ENCODE assay signal across 15 cellular contexts in the genomic region with DNA sequence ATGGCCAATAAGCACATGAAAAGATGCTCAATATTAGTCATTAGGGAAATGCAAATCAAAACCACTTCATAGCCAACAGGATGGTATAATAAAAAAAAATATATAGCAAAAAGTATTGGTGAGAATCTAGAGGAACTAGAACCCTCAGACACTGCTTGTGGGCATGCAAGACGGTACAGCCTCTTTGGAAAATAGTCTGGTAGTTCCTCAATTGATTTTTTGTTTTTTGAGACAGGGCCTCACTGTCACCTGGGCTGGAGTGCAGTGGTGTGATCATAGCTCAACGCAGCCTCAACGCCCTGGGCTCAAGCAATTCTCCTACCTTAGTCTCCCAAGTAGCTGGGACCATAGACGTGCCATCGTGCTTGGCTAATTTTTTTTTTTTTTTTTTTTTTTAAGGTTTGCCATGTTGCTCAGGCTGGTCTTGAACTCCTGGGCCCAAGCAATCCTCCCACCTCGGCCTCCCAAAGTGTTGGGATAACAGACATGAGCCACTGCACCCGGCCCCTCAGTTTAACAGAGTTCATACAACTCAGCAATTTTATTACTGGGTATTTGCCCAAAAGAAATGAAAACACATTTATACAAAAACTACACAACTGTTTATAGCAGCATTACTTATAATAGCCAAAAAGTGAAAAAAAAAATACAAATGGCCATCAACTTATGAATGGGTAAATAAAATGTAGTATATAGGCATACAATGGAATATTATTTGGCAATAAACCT. TPM values are rescaled to one million over a fixed set of nuclear protein-coding genes. Genes with fewer than 3 reads are reported as not detected.
A peak's percentile ranks its signal among the peaks of the same experiment; 100 is the strongest.
DNase-seq lines count a peak whose midpoint lies in the region; ATAC-seq, FAIRE-seq and TF ChIP-seq lines count a peak whose summit lies in the region.
"Had no signal": no experiment of that assay in that cellular context is flagged by ENCODE, and none has a peak within 500 bp of the region (broad histone marks: within the 10 kb centered on the region; RNA-seq: fewer than 3 reads in every experiment).

No MANE protein-coding gene starts in this region.

- peaks cover 99% of the 10 kb centered on the region for H3K79me2 ChIP-seq in Loucy (ENCODE audit: insufficient read depth, low read length)

- no TSS peak for BruUV-seq in MCF 10A (replicated peaks; lab: Mats Ljungman, UMichigan)

- TF ChIP-seq POLR2A in breast epithelium (IDR thresholded peaks at IDR 0.05), result no peak

- no peak overlapping the region for H3K4me3 ChIP-seq in breast epithelium
- H3K4me3 ChIP-seq in Loucy (ENCODE audit: low read length, poor library complexity, severe bottlenecking), result peak overlapping the region; percentile 67
- no peak overlapping the region for H3K4me3 ChIP-seq in kidney (ENCODE audit: low read length in 2 of 2)
- H3K4me3 ChIP-seq: gastrocnemius medialis, tibial nerve had no signal

- H3K9me3 Mint-ChIP-seq in MCF 10A (ENCODE audit: unreplicated experiment) (no peaks in the 10 kb centered on the region), activated B cell treated with CpG ODN at 0.5 μM for 24 hours (no peaks in the 10 kb centered on the region)
- H3K9me3 Mint-ChIP-seq: activated naive CD4-positive, alpha-beta T cell treated with anti-CD3 and anti-CD28 coated beads, Interleukin-2, amount 10 ng/mL, durations not matched to agents 7 days and 5 days had no signal

- no peaks in the 10 kb centered on the region for H3K4me1 ChIP-seq in breast epithelium
- peaks cover 53% of the 10 kb centered on the region for H3K4me1 ChIP-seq in Loucy (ENCODE audit: insufficient read depth, low read length, poor library complexity, severe bottlenecking)
- no peaks in the 10 kb centered on the region for H3K4me1 ChIP-seq in kidney (ENCODE audit: control insufficient read depth in 1 of 2, insufficient read depth in 1 of 2, low read depth in 1 of 2, low read length in 2 of 2)

- no peaks in the 10 kb centered on the region for H3F3A ChIP-seq in Loucy (ENCODE audit: low read depth)

- intact Hi-C loops in MCF 10A (cut with micrococcal nuclease) (no loop called here), breast epithelium (cut with DNase I; ENCODE audit: low total_unique reads) (no loop called here), activated B cell treated with CpG ODN at 0.5 μM for 24 hours (cut with micrococcal nuclease) (no loop called here), kidney (cut with DNase I) (no loop called here)

- TF ChIP-seq CTCF in MCF 10A (IDR thresholded peaks at IDR 0.05; ENCODE audit: unreplicated experiment) (no peak), breast epithelium (IDR thresholded peaks at IDR 0.05) (no peak), Loucy (conservative IDR thresholded peaks at IDR 0.05; ENCODE audit: low read length) (no peak), activated B cell treated with CpG ODN at 0.5 μM for 24 hours (IDR thresholded peaks at IDR 0.05) (no peak), kidney (IDR thresholded peaks at IDR 0.05; ENCODE audit: borderline replicate concordance, extremely low read depth, insufficient read depth) (no peak)

- H3K27me3 Mint-ChIP-seq in MCF 10A (ENCODE audit: insufficient read depth, unreplicated experiment), result no peaks in the 10 kb centered on the region
- H3K27me3 Mint-ChIP-seq in activated B cell treated with CpG ODN at 0.5 μM for 24 hours, result no peaks in the 10 kb centered on the region

- no peak for DNase-seq in MCF 10A (ENCODE audit: unreplicated experiment)
- no peak for DNase-seq in breast epithelium (ENCODE audit: low spot score in 2 of 2)
- no peak for DNase-seq in activated B cell treated with CpG ODN at 0.5 μM for 24 hours
- DNase-seq in activated T-cell treated with anti-CD3 and anti-CD28 coated beads, Interleukin-2, amount 50 U/mL, for 48 hours, result no peak
- no peak for DNase-seq in DMS114 treated with DMSO at 0.1 percent for 48 hours (lab: John Stamatoyannopoulos, UW; ENCODE audit: unreplicated experiment)
- no peak for DNase-seq in GDM1 (lab: John Stamatoyannopoulos, UW)
- no peak for DNase-seq in kidney
- DNase-seq: activated naive CD4-positive, alpha-beta T cell treated with anti-CD3 and anti-CD28 coated beads, Interleukin-2, amount 10 ng/mL, durations not matched to agents 7 days and 5 days; brain microvascular endothelial cell; gastrocnemius medialis; H9; midbrain had no signal

- peak overlapping the region; percentile 85 for H3K4me2 ChIP-seq in Loucy (ENCODE audit: low read depth, low read length, poor library complexity, severe bottlenecking)

- no peak overlapping the region for H3K4me3 Mint-ChIP-seq in MCF 10A (ENCODE audit: unreplicated experiment)
- peak overlapping the region; percentile 13 for H3K4me3 Mint-ChIP-seq in activated B cell treated with CpG ODN at 0.5 μM for 24 hours
- H3K4me3 Mint-ChIP-seq: activated naive CD4-positive, alpha-beta T cell treated with anti-CD3 and anti-CD28 coated beads, Interleukin-2, amount 10 ng/mL, durations not matched to agents 7 days and 5 days; H9 had no signal

- H3K27me3 ChIP-seq in breast epithelium, result no peaks in the 10 kb centered on the region
- no peaks in the 10 kb centered on the region for H3K27me3 ChIP-seq in Loucy (ENCODE audit: insufficient read depth, low read length, poor library complexity, severe bottlenecking)
- H3K27me3 ChIP-seq: brain microvascular endothelial cell, gastrocnemius medialis, tibial nerve had no signal

- no peaks in the 10 kb centered on the region for H3K9me2 ChIP-seq in Loucy (replicated peaks; ENCODE audit: low read depth, low read length)

- ATAC-seq in activated B cell treated with CpG ODN at 0.5 μM for 24 hours (ENCODE audit: low read depth), result peak; percentile 43
- ATAC-seq: gastrocnemius medialis had no signal

- peaks cover 61% of the 10 kb centered on the region for H4K20me1 ChIP-seq in Loucy (ENCODE audit: insufficient read depth, low read length, poor library complexity, severe bottlenecking)

- H3K9me3 ChIP-seq in breast epithelium, result no peaks in the 10 kb centered on the region
- no peaks in the 10 kb centered on the region for H3K9me3 ChIP-seq in Loucy (ENCODE audit: insufficient read depth, low read depth, low read length)
- H3K9me3 ChIP-seq in kidney (ENCODE audit: control insufficient read depth in 1 of 2, low read length in 2 of 2), result no peaks in the 10 kb centered on the region
- H3K9me3 ChIP-seq: gastrocnemius medialis, tibial nerve had no signal

- H3K9ac ChIP-seq in Loucy (ENCODE audit: low read depth, low read length, poor library complexity, severe bottlenecking) (peak overlapping the region; percentile 32), kidney (ENCODE audit: low read length in 2 of 2) (no peak overlapping the region)

- H2AFZ ChIP-seq in Loucy (ENCODE audit: low read length), result no peak overlapping the region

- no peak for FAIRE-seq in kidney (lab: Jason Lieb, UNC)
- FAIRE-seq: islet of Langerhans had no signal

- H3K36me3 Mint-ChIP-seq in MCF 10A (ENCODE audit: insufficient read depth, unreplicated experiment) (peaks cover 6% of the 10 kb centered on the region), activated B cell treated with CpG ODN at 0.5 μM for 24 hours (ENCODE audit: low read depth) (peaks cover 3% of the 10 kb centered on the region)

- H3K36me3 ChIP-seq in breast epithelium, result no peaks in the 10 kb centered on the region
- H3K36me3 ChIP-seq in Loucy (ENCODE audit: insufficient read depth, low read length), result peaks cover 9% of the 10 kb centered on the region; the same call in 1 of the 2 replicates
- H3K36me3 ChIP-seq in kidney (ENCODE audit: control insufficient read depth in 1 of 2, insufficient read depth in 2 of 2, low read length in 2 of 2), result no peaks in the 10 kb centered on the region
- H3K36me3 ChIP-seq: gastrocnemius medialis had no signal

- CTCF ChIA-PET in MCF 10A (lab: Yijun Ruan, JAX) (interaction anchor here (0.7 to 7.1 kb wide), 3 partner anchors 28 to 952 kb away, joined by 3 to 65 read pairs (median 5); no protein-coding TSS in a partner anchor), activated B cell treated with CpG ODN at 0.5 μM for 24 hours (lab: Charles Lee) (no interaction called here)

- no peak overlapping the region for H3K27ac ChIP-seq in breast epithelium
- H3K27ac ChIP-seq in kidney (ENCODE audit: low read depth in 2 of 2, low read length in 2 of 2), result no peak overlapping the region
- H3K27ac ChIP-seq: brain microvascular endothelial cell, gastrocnemius medialis, tibial nerve had no signal

- POLR2A ChIA-PET in MCF 10A (lab: Yijun Ruan, JAX), result interaction anchor here (0.7 to 4.5 kb wide), 7 partner anchors 12 to 755 kb away, joined by 3 to 20 read pairs (median 5); partner anchors contain the start of genes CIB1, GDPGP1, RCCD1 and UNC45A
- POLR2A ChIA-PET in activated B cell treated with CpG ODN at 0.5 μM for 24 hours (lab: Charles Lee), result interaction anchor here (1.2 kb wide), 1 partner anchor 57 kb away, joined by 4 read pairs; the partner anchor contains the start of gene HDDC3

- H3K4me1 Mint-ChIP-seq in MCF 10A (ENCODE audit: insufficient read depth, unreplicated experiment) (peaks cover 26% of the 10 kb centered on the region), activated B cell treated with CpG ODN at 0.5 μM for 24 hours (peaks cover 40% of the 10 kb centered on the region)

- H3K27ac Mint-ChIP-seq in MCF 10A (ENCODE audit: low read depth, unreplicated experiment) (peak overlapping the region; percentile 98), activated B cell treated with CpG ODN at 0.5 μM for 24 hours (no peak overlapping the region)
- H3K27ac Mint-ChIP-seq: activated naive CD4-positive, alpha-beta T cell treated with anti-CD3 and anti-CD28 coated beads, Interleukin-2, amount 10 ng/mL, durations not matched to agents 7 days and 5 days had no signal

RNA-seq across cellular contexts. Expression of gene PRC1, which starts 5.1 kb away (rescaled TPM):
- total RNA-seq in MCF 10A (2022) (83.1 and 125 TPM in 2 replicates), breast epithelium (10 to 100 TPM in 2 of 3 donors, 1 to 10 TPM in 1; 4.3 to 19.8 (median 10.5) TPM), activated B cell treated with CpG ODN at 0.5 μM for 24 hours (8.1 and 9.3 TPM in 2 replicates), kidney (6.6 TPM)
- polyA plus RNA-seq in kidney (ENCODE audit: insufficient read depth, low read depth, low replicate concordance), result 3.4 TPM

RNA-seq across cellular contexts. Expression of gene VPS33B, which starts 33.2 kb away (rescaled TPM):
- total RNA-seq in MCF 10A (2022) (11.7 and 12.6 TPM in 2 replicates), breast epithelium (10 to 100 TPM in 1 of 3 donors, 1 to 10 TPM in 2; 8.8 to 10.7 (median 9.0) TPM), activated B cell treated with CpG ODN at 0.5 μM for 24 hours (27.3 and 33.4 TPM in 2 replicates), kidney (15.5 TPM)
- 18.5 TPM for polyA plus RNA-seq in kidney (ENCODE audit: insufficient read depth, low read depth, low replicate concordance)

RNA-seq across cellular contexts. Expression of gene RCCD1, which starts 34.5 kb away (rescaled TPM):
- 21.5 and 29.0 TPM in 2 replicates for total RNA-seq in MCF 10A (2022)
- 1 to 10 TPM; 5.3 to 9.8 (median 7.9) TPM for total RNA-seq in breast epithelium
- 15.7 and 19.3 TPM in 2 replicates for total RNA-seq in activated B cell treated with CpG ODN at 0.5 μM for 24 hours
- total RNA-seq in kidney, result 11.6 TPM
- 11.6 TPM for polyA plus RNA-seq in kidney (ENCODE audit: insufficient read depth, low read depth, low replicate concordance)

RNA-seq across cellular contexts. Expression of gene UNC45A, which starts 54.1 kb away (rescaled TPM):
- 61.7 and 63.1 TPM in 2 replicates for total RNA-seq in MCF 10A (2022)
- total RNA-seq in breast epithelium, result 10 to 100 TPM; 52.4 to 65.0 (median 59.8) TPM
- total RNA-seq in activated B cell treated with CpG ODN at 0.5 μM for 24 hours, result 72.8 and 73.2 TPM in 2 replicates
- total RNA-seq in kidney, result 62.8 TPM
- polyA plus RNA-seq in kidney (ENCODE audit: insufficient read depth, low read depth, low replicate concordance), result 48.9 TPM

RNA-seq across cellular contexts. Expression of gene HDDC3, which starts 56.9 kb away (rescaled TPM):
- 23.6 and 25.5 TPM in 2 replicates for total RNA-seq in MCF 10A (2022)
- 10 to 100 TPM; 19.0 to 22.3 (median 19.4) TPM for total RNA-seq in breast epithelium
- 17.6 and 19.0 TPM in 2 replicates for total RNA-seq in activated B cell treated with CpG ODN at 0.5 μM for 24 hours
- 15.5 TPM for total RNA-seq in kidney
- polyA plus RNA-seq in kidney (ENCODE audit: insufficient read depth, low read depth, low replicate concordance), result 47.3 TPM
